In genomic region chr6:166165558-166166313, GRCh38 we compare ENCODE assay signal across 1 cellular context.
A peak's percentile ranks its signal among the peaks of the same experiment; 100 is the strongest.
TF ChIP-seq lines count a peak whose summit lies in the region.

No MANE protein-coding gene starts in this region.

TF ChIP-seq in GM23338, 12 proteins besides CTCF, POLR2A, EP300 and RAD21 (continued from another document):
- TF ChIP-seq ZNF462 (CRISPR knock-in tag; IDR thresholded peaks at IDR 0.05) = no peak
- TF ChIP-seq ETS1 (IDR thresholded peaks at IDR 0.05) = no peak
- no peak for TF ChIP-seq NANOG (IDR thresholded peaks at IDR 0.05; ENCODE audit: borderline replicate concordance)
- TF ChIP-seq ZNF331 (CRISPR knock-in tag; IDR thresholded peaks at IDR 0.05; ENCODE audit: low read depth) = no peak
- TF ChIP-seq EZH2phosphoT487 (IDR thresholded peaks at IDR 0.05; ENCODE audit: unreplicated experiment) = peak; percentile 81
- TF ChIP-seq CREB1 (CRISPR knock-in tag; IDR thresholded peaks at IDR 0.05; ENCODE audit: low read depth) = no peak
- no peak for TF ChIP-seq REST (IDR thresholded peaks at IDR 0.05; ENCODE audit: unreplicated experiment)
